In genomic region chr6:5499644-5500306, GRCh38 we compare ENCODE assay signal across 16 cellular contexts.
A peak's percentile ranks its signal among the peaks of the same experiment; 100 is the strongest.
DNase-seq lines count a peak whose midpoint lies in the region; ATAC-seq and TF ChIP-seq lines count a peak whose summit lies in the region.
"Had no signal": no experiment of that assay in that cellular context is flagged by ENCODE, and none has a peak within 500 bp of the region (broad histone marks: within the 10 kb centered on the region; RNA-seq: fewer than 3 reads in every experiment).

No MANE protein-coding gene starts in this region.

- no peak for TF ChIP-seq CTCF in BJ (IDR thresholded peaks at IDR 0.05; ENCODE audit: insufficient read depth, low read depth, low read length)
- TF ChIP-seq CTCF in astrocyte of the spinal cord (IDR thresholded peaks at IDR 0.05; ENCODE audit: low read depth, low read length): no peak
- TF ChIP-seq CTCF in glutamatergic neuron (IDR thresholded peaks at IDR 0.05; ENCODE audit: partially characterized antibody, unreplicated experiment): no peak

- H3K4me3 Mint-ChIP-seq in glutamatergic neuron (ENCODE audit: unreplicated experiment): no peak overlapping the region
- H3K4me3 Mint-ChIP-seq: memory B cell; stimulated activated memory B cell treated with anti-CD40 and anti-IgM and Interleukin-4, amounts not matched to agents 10 μg/mL and 1 μg/mL and 100 μg/mL, for 72 hours had no signal

- no peak overlapping the region for H3K27ac Mint-ChIP-seq in glutamatergic neuron (ENCODE audit: unreplicated experiment)
- H3K27ac Mint-ChIP-seq: memory B cell; stimulated activated memory B cell treated with anti-CD40 and anti-IgM and Interleukin-4, amounts not matched to agents 10 μg/mL and 1 μg/mL and 100 μg/mL, for 72 hours had no signal

- peaks cover 38% of the 10 kb centered on the region for H3K4me1 Mint-ChIP-seq in glutamatergic neuron (ENCODE audit: low read depth, unreplicated experiment)
- H3K4me1 Mint-ChIP-seq: memory B cell; stimulated activated memory B cell treated with anti-CD40 and anti-IgM and Interleukin-4, amounts not matched to agents 10 μg/mL and 1 μg/mL and 100 μg/mL, for 72 hours had no signal

- ATAC-seq in left colon: no peak
- ATAC-seq: body of pancreas; gastrocnemius medialis; HCT116; stimulated activated memory B cell treated with anti-CD40 and anti-IgM and Interleukin-4, amounts not matched to agents 10 μg/mL and 1 μg/mL and 100 μg/mL, for 72 hours had no signal

- in situ Hi-C loops in astrocyte of the spinal cord (cut with HindIII; ENCODE audit: low sequenced_read_pairs): no loop called here

- H3K4me3 ChIP-seq in BJ (ENCODE audit: low read depth, low read length) (no peak overlapping the region), astrocyte of the spinal cord (ENCODE audit: low read depth, low read length) (no peak overlapping the region)
- H3K4me3 ChIP-seq: body of pancreas, gastrocnemius medialis, PC-9 had no signal

- H3K9me3 Mint-ChIP-seq in glutamatergic neuron (ENCODE audit: unreplicated experiment): peaks cover 3% of the 10 kb centered on the region
- H3K9me3 Mint-ChIP-seq: memory B cell; stimulated activated memory B cell treated with anti-CD40 and anti-IgM and Interleukin-4, amounts not matched to agents 10 μg/mL and 1 μg/mL and 100 μg/mL, for 72 hours had no signal

- CTCF ChIA-PET in BJ (lab: Yijun Ruan, JAX): interaction anchor here (1.3 to 1.4 kb wide), 2 partner anchors 17 to 28 kb away, joined by 4 read pairs; no protein-coding TSS in a partner anchor

- no peaks in the 10 kb centered on the region for H3K27me3 Mint-ChIP-seq in glutamatergic neuron (ENCODE audit: unreplicated experiment)
- H3K27me3 Mint-ChIP-seq: memory B cell; stimulated activated memory B cell treated with anti-CD40 and anti-IgM and Interleukin-4, amounts not matched to agents 10 μg/mL and 1 μg/mL and 100 μg/mL, for 72 hours had no signal

- no peaks in the 10 kb centered on the region for H3K27me3 ChIP-seq in BJ (ENCODE audit: control insufficient read depth, insufficient read depth, low read length)
- H3K27me3 ChIP-seq: body of pancreas, gastrocnemius medialis had no signal

- POLR2A ChIA-PET in BJ (lab: Charles Lee): no interaction called here

- no peaks in the 10 kb centered on the region for H3K36me3 Mint-ChIP-seq in glutamatergic neuron (ENCODE audit: unreplicated experiment)

- H3K36me3 ChIP-seq in BJ (ENCODE audit: control insufficient read depth, insufficient read depth, low read length): no peaks in the 10 kb centered on the region
- H3K36me3 ChIP-seq: gastrocnemius medialis had no signal

- DNase-seq in BJ (ENCODE audit: low read depth) (peak; percentile 29), HT1080 (ENCODE audit: low read depth) (peak; percentile 77), astrocyte of the spinal cord (ENCODE audit: low read depth, low spot score) (peak; percentile 74), myocyte (ENCODE audit: low read depth) (peak; percentile 43), glutamatergic neuron (no peak), amniotic stem cell (lab: John Stamatoyannopoulos, UW) (no peak), GM19240 (ENCODE audit: insufficient read length, low spot score) (no peak), left colon (no peak)
- DNase-seq: activated CD4-positive, CD25-positive, alpha-beta regulatory T cell; body of pancreas; gastrocnemius medialis; NCI-H1694; PC-9 had no signal

- intact Hi-C loops in left colon (cut with DNase I, micrococcal nuclease): no loop called here

Comparison
In these comparisons a context has a peak if more than half of its experiments do, and no peak if none do; other contexts are left out.
1. DNase-seq: peak in BJ (single experiment), HT1080 (single experiment), astrocyte of the spinal cord (single experiment) and myocyte (single experiment); none in glutamatergic neuron (single experiment), amniotic stem cell (single experiment), GM19240 (single experiment) and left colon (0 of 2).